In genomic region chr10:70849582-70850016, GRCh38 we compare ENCODE assay signal across 13 cellular contexts. TPM values are rescaled to one million over a fixed set of nuclear protein-coding genes. Genes with fewer than 3 reads are reported as not detected.
A peak's percentile ranks its signal among the peaks of the same experiment; 100 is the strongest.
DNase-seq lines count a peak whose midpoint lies in the region; ATAC-seq and TF ChIP-seq lines count a peak whose summit lies in the region.
"Had no signal": no experiment of that assay in that cellular context is flagged by ENCODE, and none has a peak within 500 bp of the region (broad histone marks: within the 10 kb centered on the region; RNA-seq: fewer than 3 reads in every experiment).

No MANE protein-coding gene starts in this region.

- H3K27ac Mint-ChIP-seq in activated T-helper 2 cell treated with anti-CD3 and anti-CD28 coated beads, Interferon-gamma antibody, Interleukin-2, Interleukin-4, amounts not matched to agents 10 μg/mL and 5 μg/mL and 100 μg/mL, durations not matched to agents 14 hours and 24 hours and 36 hours: peak overlapping the region; percentile 13
- no peak overlapping the region for H3K27ac Mint-ChIP-seq in T-helper 2 cell treated with Interferon-gamma antibody and Interleukin-4, amounts not matched to agents 5 μg/mL and 100 μg/mL, for 36 hours
- H3K27ac Mint-ChIP-seq: B cell had no signal

- POLR2A ChIA-PET in HEK293 (lab: Yijun Ruan, JAX): no interaction called here

- H3K9me3 ChIP-seq in HEK293 (ENCODE audit: control insufficient read depth, insufficient read depth, low read depth, low read length): no peaks in the 10 kb centered on the region
- H3K9me3 ChIP-seq: lower lobe of right lung had no signal

- peaks cover 83% of the 10 kb centered on the region for H3K36me3 Mint-ChIP-seq in activated T-helper 2 cell treated with anti-CD3 and anti-CD28 coated beads, Interferon-gamma antibody, Interleukin-2, Interleukin-4, amounts not matched to agents 10 μg/mL and 5 μg/mL and 100 μg/mL, durations not matched to agents 14 hours and 24 hours and 36 hours (ENCODE audit: low read depth)
- H3K36me3 Mint-ChIP-seq in T-helper 2 cell treated with Interferon-gamma antibody and Interleukin-4, amounts not matched to agents 5 μg/mL and 100 μg/mL, for 36 hours (ENCODE audit: low read depth): peaks cover 18% of the 10 kb centered on the region

- in situ Hi-C loops in ACHN (cut with HindIII; ENCODE audit: low pct_ligation_motif_present, low pct_unique_long_range_greater_than_20kb, low sequenced_read_pairs): no loop called here

- TF ChIP-seq CTCF in HEK293 (tag by site-specific recombination; IDR thresholded peaks at IDR 0.05) (no peak), foreskin keratinocyte (conservative IDR thresholded peaks at IDR 0.05) (no peak)

- peaks cover 7 to 42% of the 10 kb centered on the region in 2 experiments for H3K36me3 ChIP-seq in HEK293 (ENCODE audit: control insufficient read depth in 2 of 2, insufficient read depth in 1 of 2, low read length in 2 of 2)

- H3K4me1 ChIP-seq in HEK293 (ENCODE audit: control insufficient read depth, insufficient read depth, low read length): no peaks in the 10 kb centered on the region
- peaks cover 27% of the 10 kb centered on the region for H3K4me1 ChIP-seq in foreskin keratinocyte
- H3K4me1 ChIP-seq: lower lobe of right lung had no signal

- DNase-seq in ACHN: peak; percentile 76
- no peak for DNase-seq in activated T-helper 2 cell treated with anti-CD3 and anti-CD28 coated beads, Interferon-gamma antibody, Interleukin-2, Interleukin-4, amounts not matched to agents 10 μg/mL and 5 μg/mL and 100 μg/mL, durations not matched to agents 14 hours and 24 hours and 36 hours (ENCODE audit: low spot score)
- peak; percentile 53 to 65 for DNase-seq in foreskin keratinocyte
- DNase-seq in T-helper 2 cell treated with Interferon-gamma antibody and Interleukin-4, amounts not matched to agents 5 μg/mL and 100 μg/mL, for 36 hours (ENCODE audit: low spot score): no peak
- no peak for DNase-seq in T-helper 1 cell
- no peak for DNase-seq in SKM-1 treated with dmso at 0.1 percent for 144 hours (lab: John Stamatoyannopoulos, UW; ENCODE audit: unreplicated experiment)
- DNase-seq: central memory CD4-positive, alpha-beta T cell; GDM1; lower lobe of right lung; stimulated activated CD4-positive, alpha-beta T cell treated with anti-CD3 and anti-CD28 coated beads, Interleukin-4, amount 100 ng/mL, for 4 hours had no signal

- H3K4me3 ChIP-seq in HEK293 (ENCODE audit: low read depth, low read length): no peak overlapping the region
- H3K4me3 ChIP-seq: lower lobe of right lung had no signal

- H3K27me3 ChIP-seq in foreskin keratinocyte: no peaks in the 10 kb centered on the region

- intact Hi-C loops in activated T-helper 2 cell treated with anti-CD3 and anti-CD28 coated beads, Interferon-gamma antibody, Interleukin-2, Interleukin-4, amounts not matched to agents 10 μg/mL and 5 μg/mL and 100 μg/mL, durations not matched to agents 14 hours and 24 hours and 36 hours (cut with micrococcal nuclease): loop anchor here (2.0 kb wide), 1 partner anchor 13 kb away; no protein-coding TSS in a partner anchor

- H3K9me3 Mint-ChIP-seq in activated T-helper 2 cell treated with anti-CD3 and anti-CD28 coated beads, Interferon-gamma antibody, Interleukin-2, Interleukin-4, amounts not matched to agents 10 μg/mL and 5 μg/mL and 100 μg/mL, durations not matched to agents 14 hours and 24 hours and 36 hours: no peaks in the 10 kb centered on the region
- H3K9me3 Mint-ChIP-seq in T-helper 2 cell treated with Interferon-gamma antibody and Interleukin-4, amounts not matched to agents 5 μg/mL and 100 μg/mL, for 36 hours: no peaks in the 10 kb centered on the region

- H3K27me3 Mint-ChIP-seq in activated T-helper 2 cell treated with anti-CD3 and anti-CD28 coated beads, Interferon-gamma antibody, Interleukin-2, Interleukin-4, amounts not matched to agents 10 μg/mL and 5 μg/mL and 100 μg/mL, durations not matched to agents 14 hours and 24 hours and 36 hours (ENCODE audit: low read depth): no peaks in the 10 kb centered on the region
- no peaks in the 10 kb centered on the region for H3K27me3 Mint-ChIP-seq in T-helper 2 cell treated with Interferon-gamma antibody and Interleukin-4, amounts not matched to agents 5 μg/mL and 100 μg/mL, for 36 hours (ENCODE audit: low read depth)
- H3K27me3 Mint-ChIP-seq: B cell had no signal

- H3K27ac ChIP-seq in HEK293 (ENCODE audit: extremely low read depth, low read depth, low read length) (no peak overlapping the region), foreskin keratinocyte (no peak overlapping the region)
- H3K27ac ChIP-seq: lower lobe of right lung had no signal

- H3K4me3 Mint-ChIP-seq in activated T-helper 2 cell treated with anti-CD3 and anti-CD28 coated beads, Interferon-gamma antibody, Interleukin-2, Interleukin-4, amounts not matched to agents 10 μg/mL and 5 μg/mL and 100 μg/mL, durations not matched to agents 14 hours and 24 hours and 36 hours (ENCODE audit: low read depth): no peak overlapping the region
- H3K4me3 Mint-ChIP-seq in T-helper 2 cell treated with Interferon-gamma antibody and Interleukin-4, amounts not matched to agents 5 μg/mL and 100 μg/mL, for 36 hours: no peak overlapping the region
- H3K4me3 Mint-ChIP-seq: B cell had no signal

- H3K4me1 Mint-ChIP-seq in activated T-helper 2 cell treated with anti-CD3 and anti-CD28 coated beads, Interferon-gamma antibody, Interleukin-2, Interleukin-4, amounts not matched to agents 10 μg/mL and 5 μg/mL and 100 μg/mL, durations not matched to agents 14 hours and 24 hours and 36 hours (ENCODE audit: low read depth): peaks cover 40% of the 10 kb centered on the region
- H3K4me1 Mint-ChIP-seq in T-helper 2 cell treated with Interferon-gamma antibody and Interleukin-4, amounts not matched to agents 5 μg/mL and 100 μg/mL, for 36 hours (ENCODE audit: low read depth): peaks cover 16% of the 10 kb centered on the region
- H3K4me1 Mint-ChIP-seq: B cell had no signal

- ATAC-seq in foreskin keratinocyte (peak; percentile 23), HG02884 (IDR thresholded peaks at IDR 0.05; ENCODE audit: unreplicated experiment) (no peak)
- ATAC-seq: lower lobe of right lung had no signal

- CTCF ChIA-PET in HEK293 (lab: Yijun Ruan, JAX): no interaction called here

TF ChIP-seq in HEK293, 187 proteins besides CTCF, POLR2A, EP300 and RAD21:
- TF ChIP-seq ZNF585B (tag by site-specific recombination; IDR thresholded peaks at IDR 0.05) (no peak), ZNF548 (tag by site-specific recombination; IDR thresholded peaks at IDR 0.05) (no peak), ZEB2 (tag by site-specific recombination; IDR thresholded peaks at IDR 0.05) (no peak), ZNF558 (tag by site-specific recombination; IDR thresholded peaks at IDR 0.05) (peak; percentile 89)

RNA-seq across cellular contexts. Expression of gene SGPL1, which starts 33.9 kb away (rescaled TPM):
- 124 and 139 TPM in 2 replicates for total RNA-seq in activated T-helper 2 cell treated with anti-CD3 and anti-CD28 coated beads, Interferon-gamma antibody, Interleukin-2, Interleukin-4, amounts not matched to agents 10 μg/mL and 5 μg/mL and 100 μg/mL, durations not matched to agents 14 hours and 24 hours and 36 hours
- total RNA-seq in foreskin keratinocyte: 37.6 and 49.7 TPM in 2 replicates
- 14.0 and 15.8 TPM in 2 replicates for polyA plus RNA-seq in foreskin keratinocyte

RNA-seq across cellular contexts. Expression of gene PCBD1, which starts 38.8 kb away (rescaled TPM):
- 72.0 and 73.8 TPM in 2 replicates for total RNA-seq in activated T-helper 2 cell treated with anti-CD3 and anti-CD28 coated beads, Interferon-gamma antibody, Interleukin-2, Interleukin-4, amounts not matched to agents 10 μg/mL and 5 μg/mL and 100 μg/mL, durations not matched to agents 14 hours and 24 hours and 36 hours
- 54.7 and 60.3 TPM in 2 replicates for total RNA-seq in foreskin keratinocyte
- 82.9 and 94.6 TPM in 2 replicates for polyA plus RNA-seq in foreskin keratinocyte

Comparison
In these comparisons a context has a peak if more than half of its experiments do, and no peak if none do; other contexts are left out.
1. DNase-seq: peak in ACHN (single experiment) and foreskin keratinocyte (2 of 2); none in activated T-helper 2 cell treated with anti-CD3 and anti-CD28 coated beads, Interferon-gamma antibody, Interleukin-2, Interleukin-4, amounts not matched to agents 10 μg/mL and 5 μg/mL and 100 μg/mL, durations not matched to agents 14 hours and 24 hours and 36 hours (single experiment), T-helper 2 cell treated with Interferon-gamma antibody and Interleukin-4, amounts not matched to agents 5 μg/mL and 100 μg/mL, for 36 hours (single experiment), T-helper 1 cell (0 of 5) and SKM-1 treated with dmso at 0.1 percent for 144 hours (single experiment).